1 cellular context compared by ENCODE assay signal in the genomic region with DNA sequence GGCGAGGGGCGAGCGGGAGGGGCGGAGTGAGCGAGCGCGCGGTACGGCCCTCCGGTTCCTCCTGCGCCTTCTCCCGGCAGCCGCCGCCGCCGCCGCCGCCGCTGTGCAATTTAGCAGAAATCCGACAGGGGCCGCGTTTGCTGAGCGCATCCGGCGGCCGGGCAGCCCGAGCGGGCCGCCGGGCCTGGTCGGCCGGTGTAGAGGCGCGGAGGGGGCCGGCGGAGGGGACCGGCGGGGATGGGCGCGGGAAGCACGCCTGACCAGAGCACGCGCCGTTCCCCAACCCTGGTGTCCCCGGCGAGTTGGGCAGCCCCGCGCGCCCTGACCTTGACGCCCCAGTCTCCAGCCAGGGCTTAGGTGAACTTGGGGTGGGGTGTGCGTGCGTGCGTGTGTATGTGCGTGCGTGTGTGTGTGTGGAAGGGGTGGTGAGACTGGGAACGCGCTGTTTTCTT.
TF ChIP-seq lines count a peak whose summit lies in the region.

No MANE protein-coding gene starts in this region.

TF ChIP-seq in GM23338, 12 proteins besides CTCF, POLR2A, EP300 and RAD21 (continued from another document):
- TF ChIP-seq, protein P1, sequence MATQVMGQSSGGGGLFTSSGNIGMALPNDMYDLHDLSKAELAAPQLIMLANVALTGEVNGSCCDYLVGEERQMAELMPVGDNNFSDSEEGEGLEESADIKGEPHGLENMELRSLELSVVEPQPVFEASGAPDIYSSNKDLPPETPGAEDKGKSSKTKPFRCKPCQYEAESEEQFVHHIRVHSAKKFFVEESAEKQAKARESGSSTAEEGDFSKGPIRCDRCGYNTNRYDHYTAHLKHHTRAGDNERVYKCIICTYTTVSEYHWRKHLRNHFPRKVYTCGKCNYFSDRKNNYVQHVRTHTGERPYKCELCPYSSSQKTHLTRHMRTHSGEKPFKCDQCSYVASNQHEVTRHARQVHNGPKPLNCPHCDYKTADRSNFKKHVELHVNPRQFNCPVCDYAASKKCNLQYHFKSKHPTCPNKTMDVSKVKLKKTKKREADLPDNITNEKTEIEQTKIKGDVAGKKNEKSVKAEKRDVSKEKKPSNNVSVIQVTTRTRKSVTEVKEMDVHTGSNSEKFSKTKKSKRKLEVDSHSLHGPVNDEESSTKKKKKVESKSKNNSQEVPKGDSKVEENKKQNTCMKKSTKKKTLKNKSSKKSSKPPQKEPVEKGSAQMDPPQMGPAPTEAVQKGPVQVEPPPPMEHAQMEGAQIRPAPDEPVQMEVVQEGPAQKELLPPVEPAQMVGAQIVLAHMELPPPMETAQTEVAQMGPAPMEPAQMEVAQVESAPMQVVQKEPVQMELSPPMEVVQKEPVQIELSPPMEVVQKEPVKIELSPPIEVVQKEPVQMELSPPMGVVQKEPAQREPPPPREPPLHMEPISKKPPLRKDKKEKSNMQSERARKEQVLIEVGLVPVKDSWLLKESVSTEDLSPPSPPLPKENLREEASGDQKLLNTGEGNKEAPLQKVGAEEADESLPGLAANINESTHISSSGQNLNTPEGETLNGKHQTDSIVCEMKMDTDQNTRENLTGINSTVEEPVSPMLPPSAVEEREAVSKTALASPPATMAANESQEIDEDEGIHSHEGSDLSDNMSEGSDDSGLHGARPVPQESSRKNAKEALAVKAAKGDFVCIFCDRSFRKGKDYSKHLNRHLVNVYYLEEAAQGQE (IDR thresholded peaks at IDR 0.05; ENCODE audit: unreplicated experiment) = no peak
- TF ChIP-seq CREB1 (CRISPR knock-in tag; IDR thresholded peaks at IDR 0.05; ENCODE audit: low read depth) (no peak), NANOG (IDR thresholded peaks at IDR 0.05; ENCODE audit: borderline replicate concordance) (no peak), ZNF114 (CRISPR knock-in tag; IDR thresholded peaks at IDR 0.05) (no peak), ZNF331 (CRISPR knock-in tag; IDR thresholded peaks at IDR 0.05; ENCODE audit: low read depth) (no peak)
TF ChIP-seq in GM23338: peak in this region for 0.
